ENCODE assay signal across 1 cellular context in the genomic region with DNA sequence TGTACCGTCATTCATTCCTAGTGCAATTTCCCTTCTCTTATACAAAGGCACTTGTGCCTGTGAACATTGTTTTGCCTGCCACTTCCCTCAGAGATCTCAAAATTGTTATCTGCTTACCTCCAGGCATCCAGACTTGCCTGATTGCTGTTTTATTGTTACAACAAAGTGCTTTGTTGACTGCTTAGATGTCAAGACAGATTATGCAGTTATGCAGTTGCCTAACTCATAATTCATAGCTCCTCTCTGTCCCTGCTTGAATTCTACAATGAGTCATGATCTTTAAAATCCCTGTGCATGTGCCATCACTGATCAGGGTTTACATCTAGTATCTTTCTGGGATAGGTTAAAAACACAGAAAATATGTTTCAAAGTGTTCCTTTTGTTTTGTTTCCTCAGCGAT.
TF ChIP-seq lines count a peak whose summit lies in the region.

No MANE protein-coding gene starts in this region.

TF ChIP-seq in HepG2, 621 proteins besides CTCF, POLR2A, EP300 and RAD21 (continued from another document):
- TF ChIP-seq, protein P1, sequence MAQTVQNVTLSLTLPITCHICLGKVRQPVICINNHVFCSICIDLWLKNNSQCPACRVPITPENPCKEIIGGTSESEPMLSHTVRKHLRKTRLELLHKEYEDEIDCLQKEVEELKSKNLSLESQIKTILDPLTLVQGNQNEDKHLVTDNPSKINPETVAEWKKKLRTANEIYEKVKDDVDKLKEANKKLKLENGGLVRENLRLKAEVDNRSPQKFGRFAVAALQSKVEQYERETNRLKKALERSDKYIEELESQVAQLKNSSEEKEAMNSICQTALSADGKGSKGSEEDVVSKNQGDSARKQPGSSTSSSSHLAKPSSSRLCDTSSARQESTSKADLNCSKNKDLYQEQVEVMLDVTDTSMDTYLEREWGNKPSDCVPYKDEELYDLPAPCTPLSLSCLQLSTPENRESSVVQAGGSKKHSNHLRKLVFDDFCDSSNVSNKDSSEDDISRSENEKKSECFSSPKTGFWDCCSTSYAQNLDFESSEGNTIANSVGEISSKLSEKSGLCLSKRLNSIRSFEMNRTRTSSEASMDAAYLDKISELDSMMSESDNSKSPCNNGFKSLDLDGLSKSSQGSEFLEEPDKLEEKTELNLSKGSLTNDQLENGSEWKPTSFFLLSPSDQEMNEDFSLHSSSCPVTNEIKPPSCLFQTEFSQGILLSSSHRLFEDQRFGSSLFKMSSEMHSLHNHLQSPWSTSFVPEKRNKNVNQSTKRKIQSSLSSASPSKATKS (CRISPR knock-in tag; IDR thresholded peaks at IDR 0.05), result no peak
- TF ChIP-seq, protein P2, sequence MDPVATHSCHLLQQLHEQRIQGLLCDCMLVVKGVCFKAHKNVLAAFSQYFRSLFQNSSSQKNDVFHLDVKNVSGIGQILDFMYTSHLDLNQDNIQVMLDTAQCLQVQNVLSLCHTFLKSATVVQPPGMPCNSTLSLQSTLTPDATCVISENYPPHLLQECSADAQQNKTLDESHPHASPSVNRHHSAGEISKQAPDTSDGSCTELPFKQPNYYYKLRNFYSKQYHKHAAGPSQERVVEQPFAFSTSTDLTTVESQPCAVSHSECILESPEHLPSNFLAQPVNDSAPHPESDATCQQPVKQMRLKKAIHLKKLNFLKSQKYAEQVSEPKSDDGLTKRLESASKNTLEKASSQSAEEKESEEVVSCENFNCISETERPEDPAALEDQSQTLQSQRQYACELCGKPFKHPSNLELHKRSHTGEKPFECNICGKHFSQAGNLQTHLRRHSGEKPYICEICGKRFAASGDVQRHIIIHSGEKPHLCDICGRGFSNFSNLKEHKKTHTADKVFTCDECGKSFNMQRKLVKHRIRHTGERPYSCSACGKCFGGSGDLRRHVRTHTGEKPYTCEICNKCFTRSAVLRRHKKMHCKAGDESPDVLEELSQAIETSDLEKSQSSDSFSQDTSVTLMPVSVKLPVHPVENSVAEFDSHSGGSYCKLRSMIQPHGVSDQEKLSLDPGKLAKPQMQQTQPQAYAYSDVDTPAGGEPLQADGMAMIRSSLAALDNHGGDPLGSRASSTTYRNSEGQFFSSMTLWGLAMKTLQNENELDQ (CRISPR knock-in tag; IDR thresholded peaks at IDR 0.05; ENCODE audit: borderline replicate concordance), result no peak
- TF ChIP-seq FOXO1 (CRISPR knock-in tag; IDR thresholded peaks at IDR 0.05) (no peak), SALL1 (CRISPR knock-in tag; IDR thresholded peaks at IDR 0.05) (peak; percentile 11; the same call in 1 of the 2 replicates)
- TF ChIP-seq, protein P3, sequence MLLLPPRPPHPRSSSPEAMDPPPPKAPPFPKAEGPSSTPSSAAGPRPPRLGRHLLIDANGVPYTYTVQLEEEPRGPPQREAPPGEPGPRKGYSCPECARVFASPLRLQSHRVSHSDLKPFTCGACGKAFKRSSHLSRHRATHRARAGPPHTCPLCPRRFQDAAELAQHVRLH (CRISPR knock-in tag; IDR thresholded peaks at IDR 0.05; ENCODE audit: borderline replicate concordance, low read depth), result no peak
